1 cellular context compared by ENCODE assay signal in the genomic region with DNA sequence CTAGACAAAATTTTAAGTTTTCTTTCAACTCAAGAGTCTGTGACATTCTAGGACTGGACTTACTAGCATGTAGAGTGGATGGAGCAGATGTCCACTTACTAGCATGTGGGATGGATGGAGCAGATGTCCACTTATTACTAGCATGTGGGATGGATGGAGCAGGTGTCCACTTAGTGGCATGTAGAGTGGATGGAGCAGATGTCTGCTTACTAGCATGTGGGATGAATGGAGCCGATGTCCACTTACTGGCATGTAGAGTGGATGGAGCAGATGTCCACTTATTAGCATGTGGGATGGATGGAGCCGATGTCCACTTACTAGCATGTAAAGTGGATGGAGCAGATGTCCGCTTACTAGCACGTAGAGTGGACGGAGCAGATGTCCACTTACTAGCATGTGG.
TF ChIP-seq lines count a peak whose summit lies in the region.

No MANE protein-coding gene starts in this region.

TF ChIP-seq in IMR-90, 13 proteins besides CTCF, POLR2A, EP300 and RAD21:
- no peak for TF ChIP-seq MAZ (IDR thresholded peaks at IDR 0.05; ENCODE audit: borderline replicate concordance, low read depth, low read length)
TF ChIP-seq in IMR-90: peak in this region for 0.
